14 cellular contexts compared by ENCODE assay signal in the genomic region with DNA sequence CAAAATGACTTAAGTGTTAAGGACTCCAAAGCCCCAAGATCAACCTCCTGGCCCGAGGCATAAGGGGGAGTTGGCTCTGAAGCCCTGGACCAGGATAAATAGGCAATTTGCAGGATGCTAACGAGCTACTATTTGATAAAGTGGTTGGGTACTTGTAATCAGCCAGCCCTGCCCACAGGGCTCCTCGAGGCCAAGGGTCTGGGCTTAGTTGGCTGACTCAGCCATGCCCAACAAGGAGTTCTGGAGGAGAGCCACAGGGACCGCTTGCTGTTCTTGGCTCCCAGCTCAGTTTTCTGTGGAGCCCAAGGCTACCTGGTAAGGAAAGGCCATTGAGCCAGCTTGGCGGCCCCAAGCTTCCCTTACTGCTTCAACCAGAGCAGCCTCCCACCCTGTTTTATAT.
"Had no signal": no experiment of that assay in that cellular context is flagged by ENCODE, and none has a peak within 500 bp of the region (broad histone marks: within the 10 kb centered on the region; RNA-seq: fewer than 3 reads in every experiment).

No MANE protein-coding gene starts in this region.

- ATAC-seq: activated naive CD8-positive, alpha-beta T cell treated with anti-CD3 and anti-CD28 coated beads, Interleukin-2, amount 50 U/mL, for 24 hours; effector memory CD8-positive, alpha-beta T cell; gastroesophageal sphincter had no signal

- H3K4me1 ChIP-seq: gastroesophageal sphincter, left ventricle myocardium inferior, stomach had no signal

- H3K27ac Mint-ChIP-seq: activated B cell treated with CpG ODN at 0.5 μM for 24 hours; activated CD4-positive, alpha-beta T cell treated with anti-CD3 and anti-CD28 coated beads, Interleukin-2, amount 10 ng/mL, durations not matched to agents 24 days and 14 days; activated naive CD8-positive, alpha-beta T cell treated with anti-CD3 and anti-CD28 coated beads, Interleukin-2, amount 50 U/mL, for 24 hours; effector memory CD8-positive, alpha-beta T cell; naive B cell had no signal

- H3K9me3 ChIP-seq: gastroesophageal sphincter, left ventricle myocardium inferior, stomach, thoracic aorta had no signal

- H3K27ac ChIP-seq: gastroesophageal sphincter, left ventricle myocardium inferior, stomach, thoracic aorta had no signal

- H3K4me3 ChIP-seq: gastroesophageal sphincter, left ventricle myocardium inferior, stomach, thoracic aorta had no signal

- H3K27me3 ChIP-seq: gastroesophageal sphincter, stomach had no signal

- FAIRE-seq: kidney, small intestine had no signal

- H3K4me1 Mint-ChIP-seq: activated B cell treated with CpG ODN at 0.5 μM for 24 hours; activated CD4-positive, alpha-beta T cell treated with anti-CD3 and anti-CD28 coated beads, Interleukin-2, amount 10 ng/mL, durations not matched to agents 24 days and 14 days; activated naive CD8-positive, alpha-beta T cell treated with anti-CD3 and anti-CD28 coated beads, Interleukin-2, amount 50 U/mL, for 24 hours; naive B cell had no signal

- H3K4me3 Mint-ChIP-seq: activated B cell treated with CpG ODN at 0.5 μM for 24 hours; activated CD4-positive, alpha-beta T cell treated with anti-CD3 and anti-CD28 coated beads, Interleukin-2, amount 10 ng/mL, durations not matched to agents 24 days and 14 days; activated naive CD8-positive, alpha-beta T cell treated with anti-CD3 and anti-CD28 coated beads, Interleukin-2, amount 50 U/mL, for 24 hours; effector memory CD8-positive, alpha-beta T cell; naive B cell had no signal

- H3K36me3 Mint-ChIP-seq: naive B cell had no signal

- H3K27me3 Mint-ChIP-seq: activated CD4-positive, alpha-beta T cell treated with anti-CD3 and anti-CD28 coated beads, Interleukin-2, amount 10 ng/mL, durations not matched to agents 24 days and 14 days; effector memory CD8-positive, alpha-beta T cell had no signal

- DNase-seq: activated B cell treated with CpG ODN at 0.5 μM for 24 hours; activated CD4-positive, alpha-beta T cell treated with anti-CD3 and anti-CD28 coated beads, Interleukin-2, amount 10 ng/mL, durations not matched to agents 24 days and 14 days; activated CD8-positive, alpha-beta memory T cell treated with anti-CD3 and anti-CD28 coated beads for 24 hours; activated naive CD4-positive, alpha-beta T cell treated with Interleukin-2 at 50 U/mL for 16 hours; activated naive CD8-positive, alpha-beta T cell treated with anti-CD3 and anti-CD28 coated beads, Interleukin-2, amount 50 U/mL, for 24 hours; caudate nucleus; effector memory CD8-positive, alpha-beta T cell; kidney; left ventricle myocardium inferior; naive B cell; small intestine; stomach had no signal

- H3K36me3 ChIP-seq: gastroesophageal sphincter, left ventricle myocardium inferior, thoracic aorta had no signal

- H3K9me3 Mint-ChIP-seq: activated B cell treated with CpG ODN at 0.5 μM for 24 hours; activated CD4-positive, alpha-beta T cell treated with anti-CD3 and anti-CD28 coated beads, Interleukin-2, amount 10 ng/mL, durations not matched to agents 24 days and 14 days; activated naive CD8-positive, alpha-beta T cell treated with anti-CD3 and anti-CD28 coated beads, Interleukin-2, amount 50 U/mL, for 24 hours; effector memory CD8-positive, alpha-beta T cell had no signal
